8 cellular contexts compared by ENCODE assay signal in the genomic region with DNA sequence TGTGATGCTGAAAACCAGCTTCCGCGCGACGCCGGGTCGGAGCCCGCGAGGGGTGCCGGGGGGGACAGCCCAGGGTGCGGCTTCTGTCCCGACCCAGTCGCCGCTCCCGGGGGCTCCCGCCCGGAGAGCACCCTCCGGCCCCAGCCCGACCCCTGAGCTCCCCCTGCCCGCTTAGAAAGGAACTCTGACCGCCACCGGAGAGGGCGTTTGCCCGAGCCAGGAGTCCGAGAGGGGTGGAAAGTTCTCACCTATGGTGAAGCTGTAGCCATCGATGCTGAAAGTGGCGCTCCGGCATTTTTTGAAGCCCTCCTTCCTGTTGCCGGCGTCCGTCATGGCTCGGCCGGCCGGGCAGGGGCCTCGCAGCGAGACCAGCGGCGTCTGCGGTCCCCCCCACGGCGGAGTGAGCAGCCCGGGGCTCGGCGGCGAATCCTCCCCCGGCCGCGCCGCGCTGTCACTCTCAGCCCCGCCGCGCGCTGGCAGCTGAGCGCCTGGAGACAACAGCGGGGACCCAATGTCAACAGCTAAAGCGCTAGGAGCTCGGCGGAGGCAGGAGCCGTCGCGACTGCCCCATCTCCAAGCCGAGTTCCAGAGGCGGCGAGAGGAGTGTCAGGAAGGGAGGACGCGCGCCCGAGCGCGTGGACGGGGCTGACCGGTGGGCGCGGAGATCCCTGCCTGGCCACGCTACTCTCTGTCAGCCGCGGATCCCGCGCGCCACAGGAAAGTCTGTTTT.
DNase-seq lines count a peak whose midpoint lies in the region; ATAC-seq lines count a peak whose summit lies in the region.

No MANE protein-coding gene starts in this region.

- H3K27me3 ChIP-seq in SJSA1 (replicated peaks) (peaks cover 63% of the 10 kb centered on the region), rectal smooth muscle tissue (ENCODE audit: control insufficient read depth, insufficient read depth, low read length) (peaks cover 4% of the 10 kb centered on the region)

- H3K4me3 ChIP-seq in SJSA1 (peak overlapping the region; percentile 29), rectal smooth muscle tissue (ENCODE audit: low read length) (peak overlapping the region; percentile 46)

- H3K36me3 ChIP-seq in SJSA1: no peaks in the 10 kb centered on the region
- no peaks in the 10 kb centered on the region for H3K36me3 ChIP-seq in rectal smooth muscle tissue (ENCODE audit: control insufficient read depth, insufficient read depth, low read length)

- no peak overlapping the region for H3K27ac ChIP-seq in SJSA1
- H3K27ac ChIP-seq in rectal smooth muscle tissue (ENCODE audit: low read depth, low read length): no peak overlapping the region

- intact Hi-C loops in left cardiac atrium (cut with DNase I): no loop called here

- peaks cover 14% of the 10 kb centered on the region for H3K4me1 ChIP-seq in SJSA1 (replicated peaks)
- H3K4me1 ChIP-seq in rectal smooth muscle tissue (ENCODE audit: control insufficient read depth, insufficient read depth, low read length): no peaks in the 10 kb centered on the region

- ATAC-seq in left cardiac atrium (peak; percentile 59 to 68), GM18502 (IDR thresholded peaks at IDR 0.05; ENCODE audit: poor library complexity, unreplicated experiment) (no peak)

- DNase-seq in ELR (ENCODE audit: low read depth): peak; percentile 3
- DNase-seq in SJSA1 (ENCODE audit: low read depth in 1 of 2, low spot score in 2 of 2): no peak
- peak; percentile 29 for DNase-seq in left cardiac atrium
- DNase-seq in stimulated activated naive CD4-positive, alpha-beta T cell treated with Interleukin-2 at 50 U/mL for 16 hours (lab: John Stamatoyannopoulos, UW): no peak
- DNase-seq in middle frontal gyrus (ENCODE audit: extremely low spot score, low spot score): no peak
- DNase-seq in midbrain (lab: John Stamatoyannopoulos, UW): no peak

- no peak overlapping the region for H3K9ac ChIP-seq in rectal smooth muscle tissue (ENCODE audit: low read length)

- H3K9me3 ChIP-seq in SJSA1 (replicated peaks): no peaks in the 10 kb centered on the region

Comparison
In these comparisons a context has a peak if more than half of its experiments do, and no peak if none do; other contexts are left out.
1. DNase-seq: peak in ELR (single experiment) and left cardiac atrium (single experiment); none in SJSA1 (0 of 2), stimulated activated naive CD4-positive, alpha-beta T cell treated with Interleukin-2 at 50 U/mL for 16 hours (single experiment), middle frontal gyrus (single experiment) and midbrain (single experiment).